Comparison of ENCODE assay signal across 2 cellular contexts in genomic region chr21:46119565-46120271, GRCh38.
TF ChIP-seq lines count a peak whose summit lies in the region.

No MANE protein-coding gene starts in this region.

TF ChIP-seq in SK-N-SH, 30 proteins besides CTCF, POLR2A, EP300 and RAD21 (continued from another document):
- TF ChIP-seq EZH2phosphoT487 (IDR thresholded peaks at IDR 0.05; ENCODE audit: borderline replicate concordance, low read depth), result no peak
- TF ChIP-seq NFIC (IDR thresholded peaks at IDR 0.05; ENCODE audit: borderline replicate concordance), result no peak
- TF ChIP-seq FOXJ3 (CRISPR knock-in tag; IDR thresholded peaks at IDR 0.05), result no peak
- TF ChIP-seq FOSL2 (IDR thresholded peaks at IDR 0.05; ENCODE audit: borderline replicate concordance, low read depth), result no peak
- no peak for TF ChIP-seq JUND (IDR thresholded peaks at IDR 0.05)
- no peak for TF ChIP-seq SIN3A (IDR thresholded peaks at IDR 0.05; ENCODE audit: borderline replicate concordance, low read depth, low read length)
- no peak for TF ChIP-seq GABPA (IDR thresholded peaks at IDR 0.05; ENCODE audit: low read depth)
- TF ChIP-seq USF1 (IDR thresholded peaks at IDR 0.05; ENCODE audit: borderline replicate concordance, low read depth), result no peak
- no peak for TF ChIP-seq USF2 (IDR thresholded peaks at IDR 0.05; ENCODE audit: borderline replicate concordance, low read depth, low read length)
- TF ChIP-seq MEF2A (IDR thresholded peaks at IDR 0.05; ENCODE audit: borderline replicate concordance, low read depth), result no peak
- no peak for TF ChIP-seq CHD2 (IDR thresholded peaks at IDR 0.05; ENCODE audit: low read length, partially characterized antibody)
- no peak for TF ChIP-seq ELF1 (IDR thresholded peaks at IDR 0.05)
- TF ChIP-seq TEAD4 (IDR thresholded peaks at IDR 0.05; ENCODE audit: borderline replicate concordance, insufficient read depth), result no peak
- no peak for TF ChIP-seq REST (IDR thresholded peaks at IDR 0.05; ENCODE audit: low read depth, low read length)

TF ChIP-seq in SK-N-SH treated with all-trans-retinoic acid at 6 μM for 48 hours, 23 proteins besides CTCF, POLR2A, EP300 and RAD21 (continued from another document):
- TF ChIP-seq CSRNP3 (CRISPR knock-in tag; IDR thresholded peaks at IDR 0.05) (no peak), ZFP3 (CRISPR knock-in tag; IDR thresholded peaks at IDR 0.05) (no peak), PPARA (CRISPR knock-in tag; IDR thresholded peaks at IDR 0.05; ENCODE audit: borderline replicate concordance) (no peak), OSR1 (CRISPR knock-in tag; IDR thresholded peaks at IDR 0.05) (no peak), ZNF70 (CRISPR knock-in tag; IDR thresholded peaks at IDR 0.05) (no peak), TOX (CRISPR knock-in tag; IDR thresholded peaks at IDR 0.05; ENCODE audit: borderline replicate concordance) (no peak), CREB5 (CRISPR knock-in tag; IDR thresholded peaks at IDR 0.05; ENCODE audit: low read depth) (no peak), ZNF8 (CRISPR knock-in tag; IDR thresholded peaks at IDR 0.05) (no peak), RARB (CRISPR knock-in tag; IDR thresholded peaks at IDR 0.05) (no peak), PATZ1 (CRISPR knock-in tag; IDR thresholded peaks at IDR 0.05; ENCODE audit: borderline replicate concordance) (no peak), ZNF565 (CRISPR knock-in tag; conservative IDR thresholded peaks at IDR 0.05; ENCODE audit: low read depth) (no peak), SNAI2 (CRISPR knock-in tag; IDR thresholded peaks at IDR 0.05) (no peak), GLIS3 (CRISPR knock-in tag; IDR thresholded peaks at IDR 0.05) (no peak), POU6F1 (CRISPR knock-in tag; IDR thresholded peaks at IDR 0.05; ENCODE audit: borderline replicate concordance, low read depth) (no peak), ZFP30 (CRISPR knock-in tag; IDR thresholded peaks at IDR 0.05) (no peak), ISL1 (CRISPR knock-in tag; IDR thresholded peaks at IDR 0.05) (no peak)
